Comparison of ENCODE assay signal across 28 cellular contexts in the genomic region with DNA sequence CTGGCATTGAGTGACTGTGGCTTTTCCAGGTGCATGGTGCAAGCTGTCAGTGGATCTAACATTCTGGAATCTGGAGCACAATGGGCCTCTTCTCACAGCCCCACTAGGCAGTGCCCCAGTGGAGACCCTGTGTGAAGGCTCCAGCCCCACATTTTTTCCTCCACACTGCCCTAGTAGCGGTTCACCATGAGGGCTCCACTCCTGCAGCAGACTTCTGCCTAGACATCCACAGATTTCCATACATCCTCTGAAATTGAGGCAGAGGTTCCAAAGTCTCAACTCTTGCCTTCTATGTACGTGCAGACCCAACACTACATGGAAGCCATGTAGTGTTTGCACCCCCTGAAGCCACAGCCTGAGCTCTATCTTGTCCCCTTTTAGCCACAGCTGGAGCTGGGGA.
"Had no signal": no experiment of that assay in that cellular context is flagged by ENCODE, and none has a peak within 500 bp of the region (broad histone marks: within the 10 kb centered on the region; RNA-seq: fewer than 3 reads in every experiment).

No MANE protein-coding gene starts in this region.

- H3K27me3 Mint-ChIP-seq: progenitor cell of endocrine pancreas; stimulated activated naive B cell treated with anti-CD40 and anti-IgM and Interleukin-4, amounts not matched to agents 10 μg/mL and 1 μg/mL and 100 μg/mL, for 72 hours; stimulated activated naive CD8-positive, alpha-beta T cell treated with anti-CD3 and anti-CD28 coated beads, Interleukin-15, Interleukin-2, amounts not matched to agents 100 ng/mL and 50 ng/mL, for 24 hours had no signal

- ATAC-seq: natural killer cell; psoas muscle; right cardiac atrium; right lobe of liver; stimulated activated effector memory CD8-positive, alpha-beta T cell treated with anti-CD3 and anti-CD28 coated beads, Interleukin-12 subunit alpha, Interleukin-12 subunit beta, amount 100 ng/mL, for 72 hours; stimulated activated naive B cell treated with anti-CD40 and anti-IgM and Interleukin-4, amounts not matched to agents 10 μg/mL and 1 μg/mL and 100 μg/mL, for 72 hours had no signal

- H3K27me3 ChIP-seq: neural progenitor cell, ovary, right lobe of liver, sigmoid colon, stomach, thyroid gland, tibial nerve, upper lobe of left lung, vagina had no signal

- H3K4me1 Mint-ChIP-seq: natural killer cell; neural progenitor cell; stimulated activated effector memory CD8-positive, alpha-beta T cell treated with anti-CD3 and anti-CD28 coated beads, Interleukin-12 subunit alpha, Interleukin-12 subunit beta, amount 100 ng/mL, for 72 hours; stimulated activated naive B cell treated with anti-CD40 and anti-IgM and Interleukin-4, amounts not matched to agents 10 μg/mL and 1 μg/mL and 100 μg/mL, for 72 hours had no signal

- DNase-seq: natural killer cell; occipital lobe; ovary; posterior cingulate gyrus; psoas muscle; right cardiac atrium; right lobe of liver; sigmoid colon; small intestine; stimulated activated CD4-positive, alpha-beta T cell treated with anti-CD3 and anti-CD28 coated beads, Interleukin-15, amount 100 ng/mL, for 24 hours; stimulated activated CD4-positive, alpha-beta T cell treated with anti-CD3 and anti-CD28 coated beads, Interleukin-2, amount 100 ng/mL, for 24 hours; stimulated activated CD4-positive, alpha-beta T cell treated with anti-CD3 and anti-CD28 coated beads, Interleukin-2, amount 100 ng/mL, for 48 hours; stimulated activated CD4-positive, alpha-beta T cell treated with anti-CD3 and anti-CD28 coated beads, Interleukin-4, amount 100 ng/mL, for 24 hours; stimulated activated naive B cell treated with anti-CD40 and anti-IgM and Interleukin-4, amounts not matched to agents 10 μg/mL and 1 μg/mL and 100 μg/mL, for 72 hours; stimulated activated naive CD4-positive, alpha-beta T cell treated with Interleukin-2 at 50 U/mL for 16 hours; stomach; thyroid gland; trophoblast cell; upper lobe of left lung had no signal

- H3K36me3 Mint-ChIP-seq: neural progenitor cell; stimulated activated effector memory CD8-positive, alpha-beta T cell treated with anti-CD3 and anti-CD28 coated beads, Interleukin-12 subunit alpha, Interleukin-12 subunit beta, amount 100 ng/mL, for 72 hours had no signal

- H3K27ac ChIP-seq: neural progenitor cell, ovary, parathyroid adenoma, psoas muscle, right lobe of liver, sigmoid colon, stomach, thoracic aorta, thyroid gland, tibial nerve, upper lobe of left lung, vagina had no signal

- H3K4me1 ChIP-seq: neural progenitor cell, parathyroid adenoma, psoas muscle, right lobe of liver, sigmoid colon, stomach, thyroid gland, tibial nerve, upper lobe of left lung, vagina had no signal

- H3K27ac Mint-ChIP-seq: natural killer cell; nephron; neural progenitor cell; progenitor cell of endocrine pancreas; stimulated activated effector memory CD8-positive, alpha-beta T cell treated with anti-CD3 and anti-CD28 coated beads, Interleukin-12 subunit alpha, Interleukin-12 subunit beta, amount 100 ng/mL, for 72 hours; stimulated activated naive B cell treated with anti-CD40 and anti-IgM and Interleukin-4, amounts not matched to agents 10 μg/mL and 1 μg/mL and 100 μg/mL, for 72 hours; stimulated activated naive CD8-positive, alpha-beta T cell treated with anti-CD3 and anti-CD28 coated beads, Interleukin-15, Interleukin-2, amounts not matched to agents 100 ng/mL and 50 ng/mL, for 24 hours had no signal

- H3K9ac ChIP-seq: neural progenitor cell, parathyroid adenoma had no signal

- H3K36me3 ChIP-seq: neural progenitor cell, ovary, right lobe of liver, sigmoid colon, stomach, thoracic aorta, thyroid gland, tibial nerve, upper lobe of left lung, vagina had no signal

- H3K4me3 ChIP-seq: neural progenitor cell, ovary, psoas muscle, right lobe of liver, sigmoid colon, stomach, thoracic aorta, thyroid gland, tibial nerve, upper lobe of left lung, vagina had no signal

- H3K9me3 ChIP-seq: right lobe of liver, thoracic aorta, thyroid gland, vagina had no signal

- H3K4me3 Mint-ChIP-seq: natural killer cell; nephron; neural progenitor cell; stimulated activated effector memory CD8-positive, alpha-beta T cell treated with anti-CD3 and anti-CD28 coated beads, Interleukin-12 subunit alpha, Interleukin-12 subunit beta, amount 100 ng/mL, for 72 hours; stimulated activated naive B cell treated with anti-CD40 and anti-IgM and Interleukin-4, amounts not matched to agents 10 μg/mL and 1 μg/mL and 100 μg/mL, for 72 hours; stimulated activated naive CD8-positive, alpha-beta T cell treated with anti-CD3 and anti-CD28 coated beads, Interleukin-15, Interleukin-2, amounts not matched to agents 100 ng/mL and 50 ng/mL, for 24 hours had no signal
